ENCODE assay signal across 9 cellular contexts in genomic region chr17:39225974-39226683, GRCh38. TPM values are rescaled to one million over a fixed set of nuclear protein-coding genes. Genes with fewer than 3 reads are reported as not detected.
DNase-seq lines count a peak whose midpoint lies in the region; FAIRE-seq and TF ChIP-seq lines count a peak whose summit lies in the region.
"Had no signal": no experiment of that assay in that cellular context is flagged by ENCODE, and none has a peak within 500 bp of the region (broad histone marks: within the 10 kb centered on the region; RNA-seq: fewer than 3 reads in every experiment).

No MANE protein-coding gene starts in this region.

- H3K4me1 Mint-ChIP-seq in MCF 10A (ENCODE audit: insufficient read depth, unreplicated experiment), result peaks cover 31% of the 10 kb centered on the region

- no peaks in the 10 kb centered on the region for H3K9me3 ChIP-seq in SJSA1 (replicated peaks)

- H3K27me3 Mint-ChIP-seq in MCF 10A (ENCODE audit: insufficient read depth, unreplicated experiment), result peaks cover 30% of the 10 kb centered on the region

- no peak overlapping the region for H3K27ac Mint-ChIP-seq in MCF 10A (ENCODE audit: low read depth, unreplicated experiment)

- BruUV-seq in MCF 10A (replicated peaks; lab: Mats Ljungman, UMichigan), result no TSS peak

- H3K27ac ChIP-seq in SJSA1, result no peak overlapping the region

- no peaks in the 10 kb centered on the region for H3K36me3 Mint-ChIP-seq in MCF 10A (ENCODE audit: insufficient read depth, unreplicated experiment)

- POLR2A ChIA-PET in MCF 10A (lab: Yijun Ruan, JAX), result no interaction called here

- TF ChIP-seq CTCF in MCF 10A (IDR thresholded peaks at IDR 0.05; ENCODE audit: unreplicated experiment), result no peak

- no peak for FAIRE-seq in urothelium cell line (lab: Jason Lieb, UNC)

- peak overlapping the region; percentile 22 for H3K4me3 ChIP-seq in SJSA1

- H3K27me3 ChIP-seq in SJSA1 (replicated peaks), result peaks cover 27% of the 10 kb centered on the region

- peaks cover 25% of the 10 kb centered on the region for H3K4me1 ChIP-seq in SJSA1 (replicated peaks)

- H3K4me3 Mint-ChIP-seq in MCF 10A (ENCODE audit: unreplicated experiment), result peak overlapping the region; percentile 47

- no peaks in the 10 kb centered on the region for H3K9me3 Mint-ChIP-seq in MCF 10A (ENCODE audit: unreplicated experiment)

- no peaks in the 10 kb centered on the region for H3K36me3 ChIP-seq in SJSA1

- DNase-seq in NCI-H2107 treated with DMSO at 0.1 percent for 48 hours (lab: John Stamatoyannopoulos, UW; ENCODE audit: unreplicated experiment) (peak; percentile 8), NCI-H2107 (lab: John Stamatoyannopoulos, UW) (no peak), SJSA1 (ENCODE audit: low read depth in 1 of 2, low spot score in 2 of 2) (peak in 1 of 2 experiments; percentile 75), MCF 10A (ENCODE audit: unreplicated experiment) (no peak), islet precursor cell (peak; percentile 97), GF-D8 (lab: John Stamatoyannopoulos, UW) (no peak), urothelium cell line (ENCODE audit: low spot score) (no peak)
- DNase-seq in stimulated activated CD8-positive, alpha-beta memory T cell treated with anti-CD3 and anti-CD28 coated beads, Interleukin-12 subunit alpha, Interleukin-12 subunit beta, amount 100 ng/mL, for 1 hour (ENCODE audit: low read depth), result peak; percentile 39

- intact Hi-C loops in MCF 10A (cut with micrococcal nuclease), result no loop called here

- CTCF ChIA-PET in MCF 10A (lab: Yijun Ruan, JAX), result interaction anchor here (0.6 to 0.9 kb wide), 3 partner anchors 17 to 50 kb away, joined by 3 to 5 read pairs (median 3); no protein-coding TSS in a partner anchor

RNA-seq across cellular contexts. Expression of gene STAC2, which starts 0.4 kb away (rescaled TPM):
- total RNA-seq in SJSA1 (2014; rRNA removed; shearing (Covaris generic)), result not detected in 2 replicates
- total RNA-seq in MCF 10A (2022), result 0.47 and 1.2 TPM in 2 replicates
- total RNA-seq: T-helper 2 cell treated with Interferon-gamma antibody and Interleukin-4, amounts not matched to agents 100 ng/mL and 5 ng/mL, for 36 hours had no signal

RNA-seq across cellular contexts. Expression of gene RPL19, which starts 26.0 kb away (rescaled TPM):
- total RNA-seq in SJSA1 (2014; rRNA removed; shearing (Covaris generic)), result 1,822 and 2,517 TPM in 2 replicates
- total RNA-seq in MCF 10A (2022), result 3,055 and 3,511 TPM in 2 replicates

RNA-seq across cellular contexts. Expression of gene CACNB1, which starts 28.7 kb away (rescaled TPM):
- total RNA-seq in SJSA1 (2014; rRNA removed; shearing (Covaris generic)), result 0.94 and 2.9 TPM in 2 replicates
- total RNA-seq in MCF 10A (2022), result 6.6 and 7.7 TPM in 2 replicates

Comparison
In these comparisons a context has a peak if more than half of its experiments do, and no peak if none do; other contexts are left out.
1. DNase-seq: peak in NCI-H2107 treated with DMSO at 0.1 percent for 48 hours (single experiment), islet precursor cell (single experiment) and stimulated activated CD8-positive, alpha-beta memory T cell treated with anti-CD3 and anti-CD28 coated beads, Interleukin-12 subunit alpha, Interleukin-12 subunit beta, amount 100 ng/mL, for 1 hour (single experiment); none in NCI-H2107 (single experiment), MCF 10A (single experiment), GF-D8 (single experiment) and urothelium cell line (single experiment).